8 cellular contexts compared by ENCODE assay signal in genomic region chr17:18040287-18040858, GRCh38. TPM values are rescaled to one million over a fixed set of nuclear protein-coding genes. Genes with fewer than 3 reads are reported as not detected.
A peak's percentile ranks its signal among the peaks of the same experiment; 100 is the strongest.
DNase-seq lines count a peak whose midpoint lies in the region; ATAC-seq and TF ChIP-seq lines count a peak whose summit lies in the region.

No MANE protein-coding gene starts in this region.

- ATAC-seq in gastroesophageal sphincter (no peak), GM19455 (IDR thresholded peaks at IDR 0.05; ENCODE audit: unreplicated experiment) (no peak)

- WGBS in gastroesophageal sphincter (ENCODE audit: low coverage in 1 of 2), 2 donors, result 12 to 28% methylated on average over 2 to 5 of the region's 6 CpGs

- peak; percentile 48 for DNase-seq in H7
- no peak for DNase-seq in WERI-Rb-1
- no peak for DNase-seq in central memory CD4-positive, alpha-beta T cell
- DNase-seq in mesenteric fat pad (ENCODE audit: low spot score), result no peak
- DNase-seq in CD1c-positive myeloid dendritic cell (ENCODE audit: extremely low spot score), result no peak

- peak overlapping the region; percentile 76 for H3K4me3 ChIP-seq in H7 (ENCODE audit: insufficient read depth, low read depth, low read length)
- peak overlapping the region; percentile 82 for H3K4me3 ChIP-seq in WERI-Rb-1 (ENCODE audit: low read depth, low read length)
- H3K4me3 ChIP-seq in gastroesophageal sphincter, result peak overlapping the region; percentile 75 to 92
- H3K4me3 ChIP-seq in skeletal muscle tissue (ENCODE audit: low read length in 3 of 3), result peak overlapping the region; percentile 75 to 87 (median 78)

- peak overlapping the region; percentile 85 to 88 (median 85) for H3K9ac ChIP-seq in skeletal muscle tissue (ENCODE audit: low read depth in 1 of 3, low read length in 3 of 3)

- H3K9me3 ChIP-seq in WERI-Rb-1 (ENCODE audit: severe bottlenecking) (no peaks in the 10 kb centered on the region), gastroesophageal sphincter (no peaks in the 10 kb centered on the region), skeletal muscle tissue (ENCODE audit: control insufficient read depth in 3 of 3, low read length in 3 of 3) (no peaks in the 10 kb centered on the region)

- H3K27ac ChIP-seq in WERI-Rb-1 (no peak overlapping the region), gastroesophageal sphincter (peak overlapping the region in 2 of 4 donors; percentile 87 to 90), skeletal muscle tissue (ENCODE audit: low read depth, low read length) (peak overlapping the region; percentile 83)

- H3K27me3 ChIP-seq in H7 (ENCODE audit: control insufficient read depth, insufficient read depth, low read length) (no peaks in the 10 kb centered on the region; the same call in 1 of the 2 replicates), WERI-Rb-1 (ENCODE audit: insufficient read depth, low read depth, severe bottlenecking) (no peaks in the 10 kb centered on the region), gastroesophageal sphincter (no peaks in the 10 kb centered on the region), skeletal muscle tissue (ENCODE audit: control insufficient read depth in 3 of 3, insufficient read depth in 3 of 3, low read length in 3 of 3) (no peaks in the 10 kb centered on the region)

- TF ChIP-seq POLR2A in gastroesophageal sphincter (IDR thresholded peaks at IDR 0.05), result no peak

- H3K4me1 ChIP-seq in gastroesophageal sphincter (peaks cover 5 to 56% (median 16%) of the 10 kb centered on the region in 3 donors), skeletal muscle tissue (ENCODE audit: control insufficient read depth in 3 of 3, insufficient read depth in 3 of 3, low read length in 3 of 3) (peaks cover 26 to 51% (median 31%) of the 10 kb centered on the region in 3 donors)

- TF ChIP-seq CTCF in WERI-Rb-1 (IDR thresholded peaks at IDR 0.05; ENCODE audit: low read depth, low read length), result no peak
- no peak for TF ChIP-seq CTCF in gastroesophageal sphincter (IDR thresholded peaks at IDR 0.05)

- H3K36me3 ChIP-seq in H7 (replicated peaks; ENCODE audit: control insufficient read depth, insufficient read depth, low read length), result no peaks in the 10 kb centered on the region
- H3K36me3 ChIP-seq in WERI-Rb-1, result peaks cover 2% of the 10 kb centered on the region
- peaks cover 0 to 10% of the 10 kb centered on the region in 2 donors for H3K36me3 ChIP-seq in gastroesophageal sphincter
- peaks cover 0 to 7% (median 5%) of the 10 kb centered on the region in 3 donors for H3K36me3 ChIP-seq in skeletal muscle tissue (ENCODE audit: control insufficient read depth in 3 of 3, insufficient read depth in 3 of 3, low read length in 3 of 3)

- no peak for TF ChIP-seq EP300 in gastroesophageal sphincter (IDR thresholded peaks at IDR 0.05)

RNA-seq across cellular contexts. Expression of gene GID4, which starts 1.2 kb away (rescaled TPM):
- 11.1 and 12.9 TPM in 2 replicates for total RNA-seq in H7 (2014; rRNA removed; shearing (Covaris generic))
- total RNA-seq in gastroesophageal sphincter (10 to 100 TPM; 22.8 to 44.8 (median 33.9) TPM), skeletal muscle tissue (5.2 TPM), mesenteric fat pad (17.4 TPM)

RNA-seq across cellular contexts. Expression of gene ATPAF2, which starts 1.4 kb away (rescaled TPM):
- 17.9 and 22.4 TPM in 2 replicates for total RNA-seq in H7 (2014; rRNA removed; shearing (Covaris generic))
- 10 to 100 TPM in 3 of 4 donors, 1 to 10 TPM in 1; 8.3 to 19.9 (median 12.3) TPM for total RNA-seq in gastroesophageal sphincter
- 19.3 TPM for total RNA-seq in skeletal muscle tissue
- 20.8 TPM for total RNA-seq in mesenteric fat pad

RNA-seq across cellular contexts. Expression of gene DRG2, which starts 47.4 kb away (rescaled TPM):
- total RNA-seq in H7 (2014; rRNA removed; shearing (Covaris generic)), result 60.0 and 66.4 TPM in 2 replicates
- total RNA-seq in gastroesophageal sphincter (10 to 100 TPM; 27.4 to 43.7 (median 33.9) TPM), skeletal muscle tissue (20.9 TPM), mesenteric fat pad (36.3 TPM)
